11 cellular contexts compared by ENCODE assay signal in the genomic region with DNA sequence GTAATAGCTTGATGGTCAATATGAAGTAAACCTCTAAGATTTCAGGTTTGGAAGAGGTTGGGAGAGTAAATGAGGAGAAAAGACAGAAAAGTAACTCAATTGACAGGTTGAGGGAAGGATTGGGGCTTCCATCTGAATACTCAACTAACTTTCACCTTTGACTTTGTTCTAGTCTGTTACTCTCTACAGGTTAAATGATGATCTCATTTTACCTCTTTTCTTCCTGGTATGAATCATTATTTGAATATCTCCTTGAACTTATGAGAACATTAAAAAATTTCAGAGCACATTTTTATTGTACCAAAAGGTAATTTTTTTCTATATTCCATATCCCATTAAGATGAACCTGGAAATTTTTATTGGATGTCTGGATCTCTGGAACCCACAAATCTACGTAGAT.
"Had no signal": no experiment of that assay in that cellular context is flagged by ENCODE, and none has a peak within 500 bp of the region (broad histone marks: within the 10 kb centered on the region; RNA-seq: fewer than 3 reads in every experiment).

No MANE protein-coding gene starts in this region.

- H3K9ac ChIP-seq: GM23248 had no signal

- H3K4me3 ChIP-seq: GM23248, HAP-1, K562 had no signal

- ATAC-seq: HCT116, K562 had no signal

- H2AFZ ChIP-seq: GM23248 had no signal

- DNase-seq: GM23248, GOT3, H7, HFFc6, IMR-90, KG1 had no signal

- FAIRE-seq: HTR-8/SVneo, K562 had no signal

- H3K36me3 ChIP-seq: HAP-1 had no signal

- H3K4me1 ChIP-seq: HAP-1 had no signal

- H3K9me3 ChIP-seq: HAP-1 had no signal

- H3K27ac ChIP-seq: GM23248, HL-60 had no signal
